In the genomic region with DNA sequence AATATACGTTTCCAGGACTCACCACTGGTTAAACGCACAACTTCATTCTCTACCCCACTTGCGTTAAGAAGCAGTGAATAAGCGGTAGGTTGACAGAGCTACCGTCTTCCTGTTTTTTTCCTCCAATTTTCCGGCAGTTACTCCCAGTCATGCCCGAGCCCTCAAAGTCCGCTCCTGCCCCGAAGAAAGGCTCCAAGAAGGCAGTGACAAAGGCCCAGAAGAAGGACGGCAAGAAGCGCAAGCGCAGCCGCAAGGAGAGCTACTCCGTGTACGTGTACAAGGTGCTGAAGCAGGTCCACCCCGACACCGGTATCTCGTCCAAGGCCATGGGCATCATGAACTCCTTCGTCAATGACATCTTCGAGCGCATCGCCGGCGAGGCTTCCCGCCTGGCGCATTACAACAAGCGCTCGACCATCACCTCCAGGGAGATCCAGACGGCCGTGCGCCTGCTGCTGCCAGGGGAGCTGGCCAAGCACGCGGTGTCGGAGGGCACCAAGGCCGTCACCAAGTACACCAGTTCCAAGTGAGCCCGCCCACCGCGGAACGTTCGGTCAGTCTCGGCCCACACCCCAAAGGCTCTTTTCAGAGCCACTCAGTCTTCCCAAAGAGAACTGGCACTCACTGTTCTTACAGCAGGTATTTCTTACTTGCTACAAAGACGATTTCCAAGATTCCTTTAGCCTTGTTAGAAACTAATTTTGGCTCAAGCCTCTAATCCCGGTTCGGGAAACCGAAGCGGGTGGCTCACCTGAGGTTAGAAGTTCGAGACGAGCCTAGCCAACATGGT, we compare ENCODE assay signal across 7 cellular contexts.
DNase-seq lines count a peak whose midpoint lies in the region; ATAC-seq lines count a peak whose summit lies in the region.
"Not testable (repeated sequence)": the region's sequence is repeated elsewhere in the genome, so short reads cannot be mapped to it uniquely, and the experiment has no call there.

No MANE protein-coding gene starts in this region.

- H3K9me3 ChIP-seq in NT2/D1 (ENCODE audit: insufficient read depth, low read length) = not testable (repeated sequence)

- H3K4me1 ChIP-seq in NT2/D1 (ENCODE audit: insufficient read depth, insufficient read length) = not testable (repeated sequence)

- not testable (repeated sequence) for H3K27me3 ChIP-seq in NT2/D1 (ENCODE audit: insufficient read depth, insufficient read length)

- H3K4me3 ChIP-seq in NT2/D1 (ENCODE audit: insufficient read length, low read depth) = peak overlapping the region; percentile 74

- not testable (repeated sequence) for DNase-seq in NT2/D1 (ENCODE audit: low read depth, low spot score)
- DNase-seq in activated CD8-positive, alpha-beta memory T cell treated with anti-CD3 and anti-CD28 coated beads for 48 hours (ENCODE audit: low read depth in 2 of 3, low spot score in 2 of 3) = peak in 2 of 3 experiments; percentile 32 to 46
- DNase-seq in ecto neural progenitor cell (ENCODE audit: low spot score) = peak; percentile 78
- peak; percentile 29 for DNase-seq in kidney glomerular epithelial cell (lab: John Stamatoyannopoulos, UW)
- peak; percentile 28 for DNase-seq in renal cortical epithelial cell (ENCODE audit: low read depth)

- peak overlapping the region; percentile 89 for H3K9ac ChIP-seq in NT2/D1 (ENCODE audit: insufficient read length, low read depth)

- ATAC-seq in GM18511 (IDR thresholded peaks at IDR 0.05; ENCODE audit: unreplicated experiment) (peak; percentile 21), HG03354 (IDR thresholded peaks at IDR 0.05; ENCODE audit: poor library complexity, severe bottlenecking, unreplicated experiment) (peak; percentile 23)

- not testable (repeated sequence) for H3K36me3 ChIP-seq in NT2/D1 (ENCODE audit: insufficient read depth, insufficient read length, low read length)
